Comparison of ENCODE assay signal across 1 cellular context in the genomic region with DNA sequence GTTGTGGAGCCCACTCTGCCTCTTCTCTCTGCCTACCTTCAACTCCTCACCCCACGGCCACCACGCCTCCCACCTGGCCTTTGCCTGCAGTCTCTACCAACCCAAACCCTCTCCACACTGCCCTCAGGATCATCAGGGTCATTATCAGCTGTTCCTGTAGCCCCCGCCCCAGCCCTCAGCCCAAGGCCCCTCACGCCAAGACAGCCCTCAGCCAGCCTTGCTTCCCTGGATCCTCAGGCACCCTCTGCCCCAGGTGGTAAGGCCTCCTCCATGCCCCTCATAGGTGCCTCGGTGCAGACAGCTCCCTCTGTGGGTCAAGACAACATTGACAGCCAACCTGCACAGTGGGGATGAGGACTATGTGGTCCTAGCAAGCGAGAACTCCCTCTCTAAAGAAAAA.
TF ChIP-seq lines count a peak whose summit lies in the region.

No MANE protein-coding gene starts in this region.

TF ChIP-seq in HCT116, 20 proteins besides CTCF, POLR2A, EP300 and RAD21:
- TF ChIP-seq, protein P1, sequence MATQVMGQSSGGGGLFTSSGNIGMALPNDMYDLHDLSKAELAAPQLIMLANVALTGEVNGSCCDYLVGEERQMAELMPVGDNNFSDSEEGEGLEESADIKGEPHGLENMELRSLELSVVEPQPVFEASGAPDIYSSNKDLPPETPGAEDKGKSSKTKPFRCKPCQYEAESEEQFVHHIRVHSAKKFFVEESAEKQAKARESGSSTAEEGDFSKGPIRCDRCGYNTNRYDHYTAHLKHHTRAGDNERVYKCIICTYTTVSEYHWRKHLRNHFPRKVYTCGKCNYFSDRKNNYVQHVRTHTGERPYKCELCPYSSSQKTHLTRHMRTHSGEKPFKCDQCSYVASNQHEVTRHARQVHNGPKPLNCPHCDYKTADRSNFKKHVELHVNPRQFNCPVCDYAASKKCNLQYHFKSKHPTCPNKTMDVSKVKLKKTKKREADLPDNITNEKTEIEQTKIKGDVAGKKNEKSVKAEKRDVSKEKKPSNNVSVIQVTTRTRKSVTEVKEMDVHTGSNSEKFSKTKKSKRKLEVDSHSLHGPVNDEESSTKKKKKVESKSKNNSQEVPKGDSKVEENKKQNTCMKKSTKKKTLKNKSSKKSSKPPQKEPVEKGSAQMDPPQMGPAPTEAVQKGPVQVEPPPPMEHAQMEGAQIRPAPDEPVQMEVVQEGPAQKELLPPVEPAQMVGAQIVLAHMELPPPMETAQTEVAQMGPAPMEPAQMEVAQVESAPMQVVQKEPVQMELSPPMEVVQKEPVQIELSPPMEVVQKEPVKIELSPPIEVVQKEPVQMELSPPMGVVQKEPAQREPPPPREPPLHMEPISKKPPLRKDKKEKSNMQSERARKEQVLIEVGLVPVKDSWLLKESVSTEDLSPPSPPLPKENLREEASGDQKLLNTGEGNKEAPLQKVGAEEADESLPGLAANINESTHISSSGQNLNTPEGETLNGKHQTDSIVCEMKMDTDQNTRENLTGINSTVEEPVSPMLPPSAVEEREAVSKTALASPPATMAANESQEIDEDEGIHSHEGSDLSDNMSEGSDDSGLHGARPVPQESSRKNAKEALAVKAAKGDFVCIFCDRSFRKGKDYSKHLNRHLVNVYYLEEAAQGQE (IDR thresholded peaks at IDR 0.05; ENCODE audit: low read depth): no peak
